28 cellular contexts compared by ENCODE assay signal in genomic region chr20:9672027-9672426, GRCh38.
"Had no signal": no experiment of that assay in that cellular context is flagged by ENCODE, and none has a peak within 500 bp of the region (broad histone marks: within the 10 kb centered on the region; RNA-seq: fewer than 3 reads in every experiment).

No MANE protein-coding gene starts in this region.

- H3K4me1 Mint-ChIP-seq: endodermal cell, mesothelial cell of epicardium, naive B cell had no signal

- DNase-seq: colonic mucosa; cortex of kidney; effector CD8-positive, alpha-beta T cell; effector memory CD8-positive, alpha-beta T cell; endodermal cell; erythroblast; esophagus squamous epithelium; foreskin fibroblast; foreskin melanocyte; gastrocnemius medialis; glutamatergic neuron; head of caudate nucleus; heart right ventricle; hippocampal formation; left cardiac atrium; left lung; left ventricle myocardium superior; lower lobe of right lung; mesenchymal stem cell; mucosa of descending colon; naive B cell had no signal

- H3K4me3 ChIP-seq: colonic mucosa, esophagus squamous epithelium, gastrocnemius medialis, heart right ventricle, left lung, lower lobe of right lung, mucosa of descending colon had no signal

- H3K9me3 Mint-ChIP-seq: dendritic cell treated with granulocyte-macrophage colony-stimulating factor and Interleukin-4, amounts not matched to agents 40 ng/mL and 50 ng/mL, for 4 days had no signal

- H3K4me1 ChIP-seq: colonic mucosa, esophagus squamous epithelium, gastrocnemius medialis, heart right ventricle, left lung, lower lobe of right lung had no signal

- H3K27me3 Mint-ChIP-seq: effector memory CD8-positive, alpha-beta T cell had no signal

- H3K27ac Mint-ChIP-seq: dendritic cell treated with granulocyte-macrophage colony-stimulating factor and Interleukin-4, amounts not matched to agents 40 ng/mL and 50 ng/mL, for 4 days; effector memory CD8-positive, alpha-beta T cell; endodermal cell; mesothelial cell of epicardium; naive B cell had no signal

- FAIRE-seq: endometrium, islet of Langerhans, keratinocyte had no signal

- H3K9me3 ChIP-seq: colonic mucosa, esophagus squamous epithelium, gastrocnemius medialis, heart right ventricle, left lung, lower lobe of right lung, mucosa of descending colon had no signal

- H3K27me3 ChIP-seq: colonic mucosa, esophagus squamous epithelium, gastrocnemius medialis, heart right ventricle, left lung had no signal

- ATAC-seq: effector memory CD8-positive, alpha-beta T cell; esophagus mucosa; gastrocnemius medialis; heart right ventricle; left cardiac atrium; left lung; left ventricle myocardium superior; lower lobe of right lung; mucosa of descending colon had no signal

- H3K27ac ChIP-seq: colonic mucosa, epithelial cell of prostate, esophagus squamous epithelium, gastrocnemius medialis, heart right ventricle, left lung, lower lobe of right lung had no signal

- H3K4me3 Mint-ChIP-seq: dendritic cell treated with granulocyte-macrophage colony-stimulating factor and Interleukin-4, amounts not matched to agents 40 ng/mL and 50 ng/mL, for 4 days; effector memory CD8-positive, alpha-beta T cell; endodermal cell; mesothelial cell of epicardium; naive B cell had no signal

- H3K36me3 ChIP-seq: colonic mucosa, esophagus squamous epithelium, gastrocnemius medialis, heart right ventricle, left lung, lower lobe of right lung had no signal

- H3K36me3 Mint-ChIP-seq: mesothelial cell of epicardium, naive B cell had no signal
